In the genomic region with DNA sequence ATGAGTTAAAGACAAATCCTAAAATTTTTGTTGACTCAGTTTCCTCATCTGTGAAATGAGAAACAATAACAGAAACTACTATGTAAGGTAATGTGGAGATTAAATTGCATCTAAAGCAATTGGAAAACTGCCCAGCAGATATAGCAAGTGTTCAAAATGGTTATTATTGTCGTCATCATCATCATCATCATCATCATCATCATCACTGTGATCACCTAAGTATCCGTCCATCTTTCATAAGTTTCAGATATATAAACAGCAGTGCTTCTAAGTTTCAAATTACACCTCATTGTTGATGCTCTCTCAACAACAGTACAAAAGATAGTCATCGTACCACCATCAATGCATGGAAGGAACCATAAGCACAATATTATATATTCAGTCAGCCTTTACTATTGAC, we compare ENCODE assay signal across 34 cellular contexts.
"Had no signal": no experiment of that assay in that cellular context is flagged by ENCODE, and none has a peak within 500 bp of the region (broad histone marks: within the 10 kb centered on the region; RNA-seq: fewer than 3 reads in every experiment).

No MANE protein-coding gene starts in this region.

- DNase-seq: Karpas-422, MG63, MM.1S, MV-4-11, NCI-H1048, NCI-H1092, NCI-H1092 treated with DMSO at 0.1 percent for 48 hours, NCI-H1105, NCI-H1105 treated with DMSO at 0.1 percent for 48 hours, NCI-H1417, NCI-H1417 treated with DMSO at 0.1 percent for 48 hours, NCI-H1436, NCI-H1436 treated with DMSO at 0.1 percent for 48 hours, NCI-H146, NCI-H1694, NCI-H1694 treated with DMSO at 0.1 percent for 48 hours, NCI-H187, NCI-H187 treated with DMSO at 0.1 percent for 48 hours, NCI-H1930, NCI-H2029, NCI-H2029 treated with DMSO at 0.1 percent for 48 hours, NCI-H2081, NCI-H2081 treated with DMSO at 0.1 percent for 48 hours, NCI-H2107, NCI-H2171, NCI-H2171 treated with DMSO at 0.1 percent for 48 hours, NCI-H2227 treated with DMSO at 0.1 percent for 48 hours, NCI-H226, NCI-H345, NCI-H446, NCI-H446 treated with DMSO at 0.1 percent for 48 hours, NCI-H510A, NCI-H510A treated with DMSO at 0.1 percent for 48 hours, NCI-H524 had no signal

- H3K36me3 ChIP-seq: MG63 had no signal

- H3K4me3 ChIP-seq: MG63 had no signal

- H3K9me3 ChIP-seq: MG63 had no signal

- H3K27me3 ChIP-seq: MG63 had no signal
